Comparison of ENCODE assay signal across 23 cellular contexts in genomic region chr10:110764378-110764777, GRCh38.
DNase-seq lines count a peak whose midpoint lies in the region; ATAC-seq, FAIRE-seq and TF ChIP-seq lines count a peak whose summit lies in the region.
"Had no signal": no experiment of that assay in that cellular context is flagged by ENCODE, and none has a peak within 500 bp of the region (broad histone marks: within the 10 kb centered on the region; RNA-seq: fewer than 3 reads in every experiment).

No MANE protein-coding gene starts in this region.

- CTCF ChIA-PET in K562 (lab: Yijun Ruan, JAX; ENCODE audit: low intra/inter-chr PET ratio), result no interaction called here
- CTCF ChIA-PET in activated CD8-positive, alpha-beta memory T cell treated with anti-CD3 and anti-CD28 coated beads, Interleukin-2, amount 10 ng/mL, durations not matched to agents 7 days and 5 days (lab: Charles Lee), result no interaction called here

- in situ Hi-C loops in K562 (cut with MboI), result no loop called here

- no peaks in the 10 kb centered on the region for H3K36me3 ChIP-seq in K562 (ENCODE audit: control insufficient read depth, insufficient read depth, low read length)
- H3K36me3 ChIP-seq: SJCRH30 had no signal

- no peak for TF ChIP-seq EP300 in K562 (IDR thresholded peaks at IDR 0.05; ENCODE audit: low read length)

- BruUV-seq in K562 (replicated peaks; lab: Mats Ljungman, UMichigan), result no TSS peak

- H3K27ac Mint-ChIP-seq in activated CD8-positive, alpha-beta memory T cell treated with anti-CD3 and anti-CD28 coated beads, Interleukin-2, amount 10 ng/mL, durations not matched to agents 7 days and 5 days, result no peak overlapping the region
- H3K27ac Mint-ChIP-seq: CD8-positive, alpha-beta T cell; H9; T-helper 2 cell treated with Interferon-gamma antibody and Interleukin-4, amounts not matched to agents 5 μg/mL and 100 μg/mL, for 36 hours; type B pancreatic cell had no signal

- peaks cover 5 to 23% of the 10 kb centered on the region in 2 experiments; a peak in 3 of 5 replicates for H3K4me1 ChIP-seq in K562 (replicated peaks in 1 of 2; ENCODE audit: control insufficient read depth in 2 of 2, insufficient read depth in 2 of 2, low read length in 2 of 2)

- H3K27me3 ChIP-seq in K562 (ENCODE audit: control insufficient read depth in 2 of 2, insufficient read depth in 2 of 2, low read length in 2 of 2), result no peaks in the 10 kb centered on the region
- H3K27me3 ChIP-seq: SJCRH30 had no signal

- no peaks in the 10 kb centered on the region for H3K9me1 ChIP-seq in K562 (ENCODE audit: control insufficient read depth, insufficient read depth, low read length)

- H3K79me2 ChIP-seq in K562 (ENCODE audit: control insufficient read depth, insufficient read depth, low read length), result peaks cover 8% of the 10 kb centered on the region; the same call in 1 of the 3 replicates

- H3K4me3 ChIP-seq in K562, result no peak overlapping the region
- peak overlapping the region; percentile 15 for H3K4me3 ChIP-seq in retinal pigment epithelial cell (ENCODE audit: low read length)
- H3K4me3 ChIP-seq: SJCRH30 had no signal

- WGBS in K562 (ENCODE audit: insufficient coverage, low coverage, missing lambda C conversion rate), result 65% methylated on average over 6 of the region's 12 CpGs

- TF ChIP-seq RAD21 in K562 (CRISPR knock-in tag; conservative IDR thresholded peaks at IDR 0.05 in 1 of 2, IDR thresholded peaks at IDR 0.05 in 1 of 2), result no peak

- H2AFZ ChIP-seq in K562 (ENCODE audit: low read depth, low read length), result peak overlapping the region; percentile 44; the same call in 1 of the 2 replicates

- peak overlapping the region; percentile 68; the same call in 2 of the 3 replicates for H3K27ac ChIP-seq in K562 (ENCODE audit: extremely low read depth, low read depth, low read length)
- H3K27ac ChIP-seq: SJCRH30 had no signal

- H3K9ac ChIP-seq in K562 (ENCODE audit: insufficient read depth in 1 of 2, low read depth in 2 of 2, low read length in 2 of 2), result peak overlapping the region in 1 of 2 experiments; percentile 43; a peak in 1 of 4 replicates

- H3K4me1 Mint-ChIP-seq in activated CD8-positive, alpha-beta memory T cell treated with anti-CD3 and anti-CD28 coated beads, Interleukin-2, amount 10 ng/mL, durations not matched to agents 7 days and 5 days, result peaks cover 11% of the 10 kb centered on the region

- POLR2A ChIA-PET in K562 (lab: Yijun Ruan, JAX), result interaction anchor here (1.4 kb wide), 1 partner anchor 115 kb away, joined by 3 read pairs; no protein-coding TSS in a partner anchor

- no peak for FAIRE-seq in K562 (lab: Jason Lieb, UNC)
- FAIRE-seq: keratinocyte had no signal

- H3K9me3 ChIP-seq in K562 (replicated peaks; ENCODE audit: control insufficient read depth, insufficient read depth, low read depth, low read length), result no peaks in the 10 kb centered on the region
- H3K9me3 ChIP-seq: SJCRH30 had no signal

- no peaks in the 10 kb centered on the region for H3K9me3 Mint-ChIP-seq in activated CD8-positive, alpha-beta memory T cell treated with anti-CD3 and anti-CD28 coated beads, Interleukin-2, amount 10 ng/mL, durations not matched to agents 7 days and 5 days (ENCODE audit: low read depth)
- H3K9me3 Mint-ChIP-seq: CD8-positive, alpha-beta T cell; neural crest cell; T-helper 2 cell treated with Interferon-gamma antibody and Interleukin-4, amounts not matched to agents 5 μg/mL and 100 μg/mL, for 36 hours; type B pancreatic cell had no signal

- peak overlapping the region; percentile 50; the same call in 1 of the 2 replicates for H3K4me2 ChIP-seq in K562 (ENCODE audit: insufficient read depth, low read length)

- peak; percentile 13 for DNase-seq in DMS79 (lab: John Stamatoyannopoulos, UW)
- DNase-seq in K562 (ENCODE audit: extremely low read depth in 1 of 4, low spot score in 3 of 4), result no peak
- peak; percentile 63 for DNase-seq in left cardiac atrium
- no peak for DNase-seq in retinal pigment epithelial cell (ENCODE audit: low read depth)
- no peak for DNase-seq in activated CD8-positive, alpha-beta memory T cell treated with anti-CD3 and anti-CD28 coated beads, Interleukin-2, amount 50 U/mL, for 4 hours
- no peak for DNase-seq in activated CD8-positive, alpha-beta memory T cell treated with anti-CD3 and anti-CD28 coated beads, Interleukin-2, amount 10 ng/mL, durations not matched to agents 7 days and 5 days
- no peak for DNase-seq in activated CD4-positive, alpha-beta T cell treated with anti-CD3 and anti-CD28 coated beads, Interleukin-2, amount 50 U/mL, for 4 hours
- DNase-seq in NCI-H2196 treated with DMSO at 0.1 percent for 48 hours (lab: John Stamatoyannopoulos, UW; ENCODE audit: unreplicated experiment), result no peak
- DNase-seq: activated CD4-positive, CD25-positive, alpha-beta regulatory T cell treated with anti-CD3 and anti-CD28 coated beads, Interleukin-2, amount 50 U/mL, for 72 hours; activated effector memory CD4-positive, alpha-beta T cell treated with anti-CD3 and anti-CD28 coated beads, Interleukin-2, amount 50 U/mL, for 16 hours; CD8-positive, alpha-beta T cell; effector memory CD4-positive, alpha-beta T cell; EL; H9; hippocampal formation; NCI-H2029 treated with DMSO at 0.1 percent for 48 hours; NCI-H526; SJCRH30; stimulated activated naive CD4-positive, alpha-beta T cell treated with Interleukin-2 at 50 U/mL for 16 hours had no signal

- H3K36me3 Mint-ChIP-seq in activated CD8-positive, alpha-beta memory T cell treated with anti-CD3 and anti-CD28 coated beads, Interleukin-2, amount 10 ng/mL, durations not matched to agents 7 days and 5 days, result no peaks in the 10 kb centered on the region
- H3K36me3 Mint-ChIP-seq: CD8-positive, alpha-beta T cell; type B pancreatic cell had no signal

- ATAC-seq in K562, result no peak
- ATAC-seq in left cardiac atrium, result peak; percentile 82 to 84
- ATAC-seq in activated CD8-positive, alpha-beta memory T cell treated with anti-CD3 and anti-CD28 coated beads, Interleukin-2, amount 10 ng/mL, durations not matched to agents 7 days and 5 days, result no peak
- ATAC-seq: CD8-positive, alpha-beta T cell had no signal

- H4K20me1 ChIP-seq in K562 (replicated peaks; ENCODE audit: control insufficient read depth, insufficient read depth, low read length), result no peaks in the 10 kb centered on the region

- intact Hi-C loops in K562 (cut with micrococcal nuclease), result no loop called here
- intact Hi-C loops in left cardiac atrium (cut with DNase I), result no loop called here

- no peak overlapping the region for H3K4me3 Mint-ChIP-seq in activated CD8-positive, alpha-beta memory T cell treated with anti-CD3 and anti-CD28 coated beads, Interleukin-2, amount 10 ng/mL, durations not matched to agents 7 days and 5 days
- H3K4me3 Mint-ChIP-seq: CD8-positive, alpha-beta T cell; H9; neural crest cell; T-helper 2 cell treated with Interferon-gamma antibody and Interleukin-4, amounts not matched to agents 5 μg/mL and 100 μg/mL, for 36 hours; type B pancreatic cell had no signal

- no peak for TF ChIP-seq POLR2A in K562 (conservative IDR thresholded peaks at IDR 0.05)

- TF ChIP-seq CTCF in K562 (IDR thresholded peaks at IDR 0.05 in 2 of 3, conservative IDR thresholded peaks at IDR 0.05 in 1 of 3; ENCODE audit: insufficient read depth in 2 of 3, low read depth in 1 of 3, low read length in 3 of 3), result no peak
- TF ChIP-seq CTCF in retinal pigment epithelial cell (conservative IDR thresholded peaks at IDR 0.05; ENCODE audit: low read depth, low read length), result no peak

- peaks cover 7% of the 10 kb centered on the region for H3K27me3 Mint-ChIP-seq in activated CD8-positive, alpha-beta memory T cell treated with anti-CD3 and anti-CD28 coated beads, Interleukin-2, amount 10 ng/mL, durations not matched to agents 7 days and 5 days
- H3K27me3 Mint-ChIP-seq: type B pancreatic cell had no signal

TF ChIP-seq in K562, 482 proteins besides CTCF, POLR2A, EP300 and RAD21 (continues in another document):
- TF ChIP-seq RUNX1 (IDR thresholded peaks at IDR 0.05; ENCODE audit: low read depth) (no peak), ZNF740 (CRISPR knock-in tag; IDR thresholded peaks at IDR 0.05) (no peak), ZNF740 (tag; IDR thresholded peaks at IDR 0.05) (peak in 1 of 2 experiments; percentile 21; a peak in 1 of 4 replicates), ZNF347 (CRISPR knock-in tag; IDR thresholded peaks at IDR 0.05; ENCODE audit: low read depth) (no peak), SNIP1 (IDR thresholded peaks at IDR 0.05; ENCODE audit: low read depth) (no peak), SMARCA5 (IDR thresholded peaks at IDR 0.05) (no peak), ADNP (tag; IDR thresholded peaks at IDR 0.05) (no peak), ZNF79 (CRISPR knock-in tag; IDR thresholded peaks at IDR 0.05; ENCODE audit: low read depth) (no peak), SIX5 (IDR thresholded peaks at IDR 0.05; ENCODE audit: borderline replicate concordance in 1 of 2, insufficient read depth in 1 of 2, low read depth in 1 of 2, low read length in 2 of 2) (no peak), IFI16 (CRISPR knock-in tag; IDR thresholded peaks at IDR 0.05) (no peak), DIDO1 (tag; IDR thresholded peaks at IDR 0.05; ENCODE audit: low read depth) (no peak), NFE2 (IDR thresholded peaks at IDR 0.05; ENCODE audit: low read depth) (no peak), CCAR2 (IDR thresholded peaks at IDR 0.05; ENCODE audit: low read depth, low read length) (no peak), MEF2D (tag; conservative IDR thresholded peaks at IDR 0.05; ENCODE audit: low read depth) (0 out of 2 replicates have a peak, but pooled peaks have one; percentile 17), ZFP36 (IDR thresholded peaks at IDR 0.05; ENCODE audit: low read depth, low read length, partially characterized antibody) (no peak), GTF2F1 (IDR thresholded peaks at IDR 0.05; ENCODE audit: low read depth, low read length) (no peak), PHF20 (IDR thresholded peaks at IDR 0.05; ENCODE audit: partially characterized antibody) (no peak), C11orf30 (IDR thresholded peaks at IDR 0.05; ENCODE audit: low read depth) (no peak), ZNF507 (tag; conservative IDR thresholded peaks at IDR 0.05) (no peak)

Comparison
In these comparisons a context has a peak if more than half of its experiments do, and no peak if none do; other contexts are left out.
1. DNase-seq: peak in DMS79 (single experiment) and left cardiac atrium (single experiment); none in K562 (0 of 4), retinal pigment epithelial cell (single experiment), activated CD8-positive, alpha-beta memory T cell treated with anti-CD3 and anti-CD28 coated beads, Interleukin-2, amount 50 U/mL, for 4 hours (single experiment), activated CD8-positive, alpha-beta memory T cell treated with anti-CD3 and anti-CD28 coated beads, Interleukin-2, amount 10 ng/mL, durations not matched to agents 7 days and 5 days (single experiment), activated CD4-positive, alpha-beta T cell treated with anti-CD3 and anti-CD28 coated beads, Interleukin-2, amount 50 U/mL, for 4 hours (0 of 2) and NCI-H2196 treated with DMSO at 0.1 percent for 48 hours (single experiment).
2. ATAC-seq: peak in left cardiac atrium (2 of 2); none in K562 (single experiment) and activated CD8-positive, alpha-beta memory T cell treated with anti-CD3 and anti-CD28 coated beads, Interleukin-2, amount 10 ng/mL, durations not matched to agents 7 days and 5 days (single experiment).